Comparison of ENCODE assay signal across 1 cellular context in genomic region chr11:69969890-69970784, GRCh38.
TF ChIP-seq lines count a peak whose summit lies in the region.

No MANE protein-coding gene starts in this region.

TF ChIP-seq in IMR-90, 13 proteins besides CTCF, POLR2A, EP300 and RAD21:
- TF ChIP-seq SMC3 (IDR thresholded peaks at IDR 0.05; ENCODE audit: low read depth, low read length) (no peak), MAFK (IDR thresholded peaks at IDR 0.05; ENCODE audit: low read depth, low read length) (no peak), CHD1 (IDR thresholded peaks at IDR 0.05; ENCODE audit: low read depth, low read length) (no peak), RCOR1 (IDR thresholded peaks at IDR 0.05; ENCODE audit: insufficient replicate concordance, low read length) (no peak)
- TF ChIP-seq, protein P1, sequence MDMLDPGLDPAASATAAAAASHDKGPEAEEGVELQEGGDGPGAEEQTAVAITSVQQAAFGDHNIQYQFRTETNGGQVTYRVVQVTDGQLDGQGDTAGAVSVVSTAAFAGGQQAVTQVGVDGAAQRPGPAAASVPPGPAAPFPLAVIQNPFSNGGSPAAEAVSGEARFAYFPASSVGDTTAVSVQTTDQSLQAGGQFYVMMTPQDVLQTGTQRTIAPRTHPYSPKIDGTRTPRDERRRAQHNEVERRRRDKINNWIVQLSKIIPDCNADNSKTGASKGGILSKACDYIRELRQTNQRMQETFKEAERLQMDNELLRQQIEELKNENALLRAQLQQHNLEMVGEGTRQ (IDR thresholded peaks at IDR 0.05; ENCODE audit: low read depth, low read length), result no peak
- TF ChIP-seq, protein P2, sequence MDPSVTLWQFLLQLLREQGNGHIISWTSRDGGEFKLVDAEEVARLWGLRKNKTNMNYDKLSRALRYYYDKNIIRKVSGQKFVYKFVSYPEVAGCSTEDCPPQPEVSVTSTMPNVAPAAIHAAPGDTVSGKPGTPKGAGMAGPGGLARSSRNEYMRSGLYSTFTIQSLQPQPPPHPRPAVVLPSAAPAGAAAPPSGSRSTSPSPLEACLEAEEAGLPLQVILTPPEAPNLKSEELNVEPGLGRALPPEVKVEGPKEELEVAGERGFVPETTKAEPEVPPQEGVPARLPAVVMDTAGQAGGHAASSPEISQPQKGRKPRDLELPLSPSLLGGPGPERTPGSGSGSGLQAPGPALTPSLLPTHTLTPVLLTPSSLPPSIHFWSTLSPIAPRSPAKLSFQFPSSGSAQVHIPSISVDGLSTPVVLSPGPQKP (IDR thresholded peaks at IDR 0.05; ENCODE audit: borderline replicate concordance, low read depth, low read length), result no peak
